ENCODE assay signal across 1 cellular context in the genomic region with DNA sequence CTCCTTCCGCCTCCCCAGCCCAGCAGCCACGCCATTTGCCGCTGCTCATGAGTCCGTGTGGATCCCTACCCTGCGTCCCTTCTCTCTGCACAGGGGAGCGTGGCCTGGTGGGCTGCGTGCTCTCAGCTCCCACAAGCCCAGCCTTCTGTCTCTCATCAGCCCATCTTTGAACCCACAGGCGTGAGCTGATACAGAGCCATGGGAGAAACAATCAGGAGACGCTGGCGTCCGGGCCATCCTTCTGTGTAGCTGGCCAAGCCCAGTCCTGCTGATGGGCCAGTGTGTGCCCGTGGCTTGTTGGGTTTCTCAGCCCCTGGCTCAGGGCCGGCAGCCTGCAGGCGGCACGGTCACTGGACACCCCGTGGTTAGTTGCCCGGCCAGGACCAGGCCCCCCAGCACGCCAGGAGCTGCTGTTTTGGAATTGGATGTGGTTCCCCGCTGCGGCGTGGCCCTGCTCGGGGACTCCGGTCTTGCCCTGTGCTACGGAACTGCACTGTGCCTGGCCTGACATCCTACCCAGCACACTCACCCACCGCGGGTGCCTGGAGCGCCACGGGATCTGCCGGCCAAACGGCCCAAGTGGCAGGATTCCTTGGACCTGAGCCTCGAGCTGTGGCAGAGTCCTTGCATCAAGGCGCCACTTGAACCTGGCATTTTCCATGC.
TF ChIP-seq lines count a peak whose summit lies in the region.

No MANE protein-coding gene starts in this region.

TF ChIP-seq in HCT116, 20 proteins besides CTCF, POLR2A, EP300 and RAD21 (continued from another document):
- TF ChIP-seq, protein P1, sequence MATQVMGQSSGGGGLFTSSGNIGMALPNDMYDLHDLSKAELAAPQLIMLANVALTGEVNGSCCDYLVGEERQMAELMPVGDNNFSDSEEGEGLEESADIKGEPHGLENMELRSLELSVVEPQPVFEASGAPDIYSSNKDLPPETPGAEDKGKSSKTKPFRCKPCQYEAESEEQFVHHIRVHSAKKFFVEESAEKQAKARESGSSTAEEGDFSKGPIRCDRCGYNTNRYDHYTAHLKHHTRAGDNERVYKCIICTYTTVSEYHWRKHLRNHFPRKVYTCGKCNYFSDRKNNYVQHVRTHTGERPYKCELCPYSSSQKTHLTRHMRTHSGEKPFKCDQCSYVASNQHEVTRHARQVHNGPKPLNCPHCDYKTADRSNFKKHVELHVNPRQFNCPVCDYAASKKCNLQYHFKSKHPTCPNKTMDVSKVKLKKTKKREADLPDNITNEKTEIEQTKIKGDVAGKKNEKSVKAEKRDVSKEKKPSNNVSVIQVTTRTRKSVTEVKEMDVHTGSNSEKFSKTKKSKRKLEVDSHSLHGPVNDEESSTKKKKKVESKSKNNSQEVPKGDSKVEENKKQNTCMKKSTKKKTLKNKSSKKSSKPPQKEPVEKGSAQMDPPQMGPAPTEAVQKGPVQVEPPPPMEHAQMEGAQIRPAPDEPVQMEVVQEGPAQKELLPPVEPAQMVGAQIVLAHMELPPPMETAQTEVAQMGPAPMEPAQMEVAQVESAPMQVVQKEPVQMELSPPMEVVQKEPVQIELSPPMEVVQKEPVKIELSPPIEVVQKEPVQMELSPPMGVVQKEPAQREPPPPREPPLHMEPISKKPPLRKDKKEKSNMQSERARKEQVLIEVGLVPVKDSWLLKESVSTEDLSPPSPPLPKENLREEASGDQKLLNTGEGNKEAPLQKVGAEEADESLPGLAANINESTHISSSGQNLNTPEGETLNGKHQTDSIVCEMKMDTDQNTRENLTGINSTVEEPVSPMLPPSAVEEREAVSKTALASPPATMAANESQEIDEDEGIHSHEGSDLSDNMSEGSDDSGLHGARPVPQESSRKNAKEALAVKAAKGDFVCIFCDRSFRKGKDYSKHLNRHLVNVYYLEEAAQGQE (IDR thresholded peaks at IDR 0.05; ENCODE audit: low read depth): no peak
- TF ChIP-seq EZH2phosphoT487 (IDR thresholded peaks at IDR 0.05; ENCODE audit: borderline replicate concordance): no peak
- TF ChIP-seq, protein P2, sequence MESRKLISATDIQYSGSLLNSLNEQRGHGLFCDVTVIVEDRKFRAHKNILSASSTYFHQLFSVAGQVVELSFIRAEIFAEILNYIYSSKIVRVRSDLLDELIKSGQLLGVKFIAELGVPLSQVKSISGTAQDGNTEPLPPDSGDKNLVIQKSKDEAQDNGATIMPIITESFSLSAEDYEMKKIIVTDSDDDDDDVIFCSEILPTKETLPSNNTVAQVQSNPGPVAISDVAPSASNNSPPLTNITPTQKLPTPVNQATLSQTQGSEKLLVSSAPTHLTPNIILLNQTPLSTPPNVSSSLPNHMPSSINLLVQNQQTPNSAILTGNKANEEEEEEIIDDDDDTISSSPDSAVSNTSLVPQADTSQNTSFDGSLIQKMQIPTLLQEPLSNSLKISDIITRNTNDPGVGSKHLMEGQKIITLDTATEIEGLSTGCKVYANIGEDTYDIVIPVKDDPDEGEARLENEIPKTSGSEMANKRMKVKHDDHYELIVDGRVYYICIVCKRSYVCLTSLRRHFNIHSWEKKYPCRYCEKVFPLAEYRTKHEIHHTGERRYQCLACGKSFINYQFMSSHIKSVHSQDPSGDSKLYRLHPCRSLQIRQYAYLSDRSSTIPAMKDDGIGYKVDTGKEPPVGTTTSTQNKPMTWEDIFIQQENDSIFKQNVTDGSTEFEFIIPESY (IDR thresholded peaks at IDR 0.05; ENCODE audit: extremely low read depth, insufficient replicate concordance, low read length): no peak
- no peak for TF ChIP-seq CBX3 (IDR thresholded peaks at IDR 0.05; ENCODE audit: low read depth)
- TF ChIP-seq TCF7L2 (IDR thresholded peaks at IDR 0.05; ENCODE audit: borderline replicate concordance, extremely low read depth, insufficient read depth, insufficient read length): no peak
- TF ChIP-seq ZNF274 (IDR thresholded peaks at IDR 0.05; ENCODE audit: low read depth, low read length): no peak
- no peak for TF ChIP-seq SIN3A (IDR thresholded peaks at IDR 0.05; ENCODE audit: low read depth)
- TF ChIP-seq, protein P3, sequence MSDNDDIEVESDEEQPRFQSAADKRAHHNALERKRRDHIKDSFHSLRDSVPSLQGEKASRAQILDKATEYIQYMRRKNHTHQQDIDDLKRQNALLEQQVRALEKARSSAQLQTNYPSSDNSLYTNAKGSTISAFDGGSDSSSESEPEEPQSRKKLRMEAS (IDR thresholded peaks at IDR 0.05): no peak
